In genomic region chr16:49605536-49606241, GRCh38 we compare ENCODE assay signal across 1 cellular context.
TF ChIP-seq lines count a peak whose summit lies in the region.

No MANE protein-coding gene starts in this region.

TF ChIP-seq in GM23338, 12 proteins besides CTCF, POLR2A, EP300 and RAD21 (continued from another document):
- TF ChIP-seq REST (IDR thresholded peaks at IDR 0.05; ENCODE audit: unreplicated experiment), result no peak
- no peak for TF ChIP-seq NANOG (IDR thresholded peaks at IDR 0.05; ENCODE audit: borderline replicate concordance)
